ENCODE assay signal across 24 cellular contexts in genomic region chr6:163021054-163021453, GRCh38.
DNase-seq lines count a peak whose midpoint lies in the region; ATAC-seq, FAIRE-seq and TF ChIP-seq lines count a peak whose summit lies in the region.
"Had no signal": no experiment of that assay in that cellular context is flagged by ENCODE, and none has a peak within 500 bp of the region (broad histone marks: within the 10 kb centered on the region; RNA-seq: fewer than 3 reads in every experiment).

No MANE protein-coding gene starts in this region.

- ATAC-seq in HepG2 (peak; percentile 31; the same call in 1 of the 3 replicates), right lobe of liver (no peak), sciatic nerve (peak; percentile 15), aorta (ENCODE audit: low FRiP score) (peak; percentile 54), HG03159 (IDR thresholded peaks at IDR 0.05; ENCODE audit: unreplicated experiment) (no peak), HG03565 (IDR thresholded peaks at IDR 0.05; ENCODE audit: unreplicated experiment) (no peak)
- ATAC-seq: CD8-positive, alpha-beta T cell; GM12878 had no signal

- no TSS peak for BruUV-seq in HepG2 (replicated peaks; lab: Mats Ljungman, UMichigan)

- TF ChIP-seq POLR2A in HepG2 (IDR thresholded peaks at IDR 0.05; ENCODE audit: insufficient read depth in 1 of 2, low read depth in 2 of 2, low read length in 2 of 2), result no peak
- no peak for TF ChIP-seq POLR2A in right lobe of liver (IDR thresholded peaks at IDR 0.05)

- H3K4me3 Mint-ChIP-seq in nephron progenitor cell, result peak overlapping the region; percentile 0
- H3K4me3 Mint-ChIP-seq: B cell; CD8-positive, alpha-beta T cell; HFFc6 had no signal

- FAIRE-seq in HepG2 (lab: Jason Lieb, UNC), result no peak
- FAIRE-seq: A204.1, GM12878, GM18507 had no signal

- no peak overlapping the region for H3K9ac ChIP-seq in HepG2 (ENCODE audit: insufficient read depth, low read depth, low read length)
- H3K9ac ChIP-seq: BLaER1, GM23248 had no signal

- H3K9me3 Mint-ChIP-seq in nephron progenitor cell, result peaks cover 30% of the 10 kb centered on the region

- peaks cover 17% of the 10 kb centered on the region for H3K36me3 Mint-ChIP-seq in nephron progenitor cell (ENCODE audit: low read depth)
- H3K36me3 Mint-ChIP-seq: CD4-positive, CD25-positive, alpha-beta regulatory T cell; CD8-positive, alpha-beta T cell had no signal

- H3K27me3 ChIP-seq in HepG2 (ENCODE audit: control insufficient read depth in 1 of 2, insufficient read depth in 2 of 2, low read length in 2 of 2), result no peaks in the 10 kb centered on the region
- no peaks in the 10 kb centered on the region for H3K27me3 ChIP-seq in right lobe of liver
- H3K27me3 ChIP-seq in aorta (ENCODE audit: control insufficient read depth in 1 of 2, insufficient read depth in 2 of 2, low read length in 1 of 2), result no peaks in the 10 kb centered on the region
- H3K27me3 ChIP-seq: BLaER1 had no signal

- H3K27ac Mint-ChIP-seq in nephron progenitor cell, result peak overlapping the region; percentile 71
- H3K27ac Mint-ChIP-seq: B cell; CD4-positive, CD25-positive, alpha-beta regulatory T cell; CD8-positive, alpha-beta T cell; HFFc6 had no signal

- H3K9me3 ChIP-seq in HepG2 (ENCODE audit: low read length), result peaks cover 33% of the 10 kb centered on the region
- H3K9me3 ChIP-seq in right lobe of liver, result no peaks in the 10 kb centered on the region
- H3K9me3 ChIP-seq in aorta (ENCODE audit: control insufficient read depth, low read length), result no peaks in the 10 kb centered on the region
- H3K9me3 ChIP-seq: Caco-2 had no signal

- POLR2A ChIA-PET in HepG2 (lab: Yijun Ruan, JAX), result no interaction called here

- 3% methylated on average over 5 of the region's 5 CpGs for WGBS in HepG2 (ENCODE audit: low lambda C conversion rate)
- 46% methylated on average over 5 of the region's 5 CpGs for WGBS in right lobe of liver (ENCODE audit: insufficient coverage, low coverage, low lambda C conversion rate, missing lambda C conversion rate)
- WGBS in aorta, 2 donors, result 77 to 82% methylated on average over 5 of the region's 5 CpGs

- intact Hi-C loops in HepG2 (cut with micrococcal nuclease; ENCODE audit: unreplicated experiment), result no loop called here
- intact Hi-C loops in right lobe of liver (cut with DNase I), result no loop called here
- intact Hi-C loops in sciatic nerve (cut with DNase I), result no loop called here
- intact Hi-C loops in aorta (cut with DNase I), result no loop called here

- H3K27ac ChIP-seq in HepG2 (ENCODE audit: extremely low read length, insufficient read depth, low read length) (no peak overlapping the region), right lobe of liver (no peak overlapping the region), aorta (ENCODE audit: low read depth in 1 of 2, low read length in 2 of 2) (no peak overlapping the region)
- H3K27ac ChIP-seq: 22Rv1, BLaER1, C4-2B, GM23248 had no signal

- CTCF ChIA-PET in HepG2 (lab: Yijun Ruan, JAX; ENCODE audit: low intra/inter-chr PET ratio, low total read pairs), result no interaction called here

- TF ChIP-seq CTCF in HepG2 (CRISPR knock-in tag; IDR thresholded peaks at IDR 0.05) (no peak), right lobe of liver (IDR thresholded peaks at IDR 0.05) (no peak), nephron progenitor cell (IDR thresholded peaks at IDR 0.05) (no peak)

- H3K4me2 ChIP-seq in HepG2 (ENCODE audit: low read depth, low read length), result no peak overlapping the region
- H3K4me2 ChIP-seq: BLaER1 had no signal

- H3K4me3 ChIP-seq in HepG2 (replicated peaks in 1 of 3; ENCODE audit: insufficient read depth in 1 of 3, low read depth in 2 of 3, low read length in 3 of 3) (no peak overlapping the region), right lobe of liver (no peak overlapping the region), aorta (ENCODE audit: low read length in 2 of 2) (no peak overlapping the region)
- H3K4me3 ChIP-seq: BLaER1, GM12878, GM23248, HAP-1 had no signal

- peaks cover 7% of the 10 kb centered on the region for H3K27me3 Mint-ChIP-seq in nephron progenitor cell (ENCODE audit: low read depth, poor library complexity)
- H3K27me3 Mint-ChIP-seq: B cell; CD4-positive, CD25-positive, alpha-beta regulatory T cell had no signal

- H3K36me3 ChIP-seq in HepG2 (replicated peaks in 1 of 2; ENCODE audit: control insufficient read depth in 1 of 2, insufficient read depth in 2 of 2, low read length in 2 of 2) (no peaks in the 10 kb centered on the region), right lobe of liver (no peaks in the 10 kb centered on the region), aorta (ENCODE audit: control insufficient read depth in 1 of 2, insufficient read depth in 2 of 2, low read length in 1 of 2) (no peaks in the 10 kb centered on the region)
- H3K36me3 ChIP-seq: BLaER1, HAP-1 had no signal

- TF ChIP-seq EP300 in HepG2 (IDR thresholded peaks at IDR 0.05; ENCODE audit: low read depth in 2 of 2, low read length in 2 of 2), result no peak
- TF ChIP-seq EP300 in HepG2 (CRISPR knock-in tag; IDR thresholded peaks at IDR 0.05; ENCODE audit: borderline replicate concordance), result no peak

- no peak overlapping the region for H2AFZ ChIP-seq in HepG2 (ENCODE audit: low read length)
- H2AFZ ChIP-seq: GM23248 had no signal

- in situ Hi-C loops in HepG2 (cut with HindIII; ENCODE audit: extremely low pct_ligation_motif_present, low pct_unique_long_range_greater_than_20kb), result no loop called here

- DNase-seq in HepG2 (ENCODE audit: low spot score) (no peak), right lobe of liver (no peak), nephron progenitor cell (no peak), sciatic nerve (ENCODE audit: low spot score) (no peak), aorta (no peak), ureter (ENCODE audit: low spot score) (no peak)
- DNase-seq: Caco-2; CD4-positive, CD25-positive, alpha-beta regulatory T cell; CD8-positive, alpha-beta T cell; DMS153; DND-41; GDM1; GM23248; HFFc6 had no signal

- H3K79me2 ChIP-seq in HepG2 (ENCODE audit: insufficient read depth, low read length), result no peaks in the 10 kb centered on the region

- no peaks in the 10 kb centered on the region for H4K20me1 ChIP-seq in HepG2 (ENCODE audit: insufficient read depth, low read length)
- H4K20me1 ChIP-seq: BLaER1 had no signal

- peaks cover 32% of the 10 kb centered on the region for H3K4me1 Mint-ChIP-seq in nephron progenitor cell
- H3K4me1 Mint-ChIP-seq: B cell; CD4-positive, CD25-positive, alpha-beta regulatory T cell had no signal

- no peak for TF ChIP-seq RAD21 in HepG2 (CRISPR knock-in tag; IDR thresholded peaks at IDR 0.05)

- H3K4me1 ChIP-seq in HepG2 (ENCODE audit: insufficient read depth, low read length), result no peaks in the 10 kb centered on the region
- H3K4me1 ChIP-seq in right lobe of liver, result no peaks in the 10 kb centered on the region
- no peaks in the 10 kb centered on the region for H3K4me1 ChIP-seq in aorta (ENCODE audit: control insufficient read depth in 1 of 2, insufficient read depth in 2 of 2, low read length in 2 of 2)
- H3K4me1 ChIP-seq: BLaER1, Caco-2, HAP-1 had no signal

TF ChIP-seq in HepG2, 621 proteins besides CTCF, POLR2A, EP300 and RAD21:
- TF ChIP-seq AKNA (CRISPR knock-in tag; IDR thresholded peaks at IDR 0.05; ENCODE audit: borderline replicate concordance), result no peak
- TF ChIP-seq CEBPB (IDR thresholded peaks at IDR 0.05; ENCODE audit: borderline replicate concordance, low read depth, low read length), result peak; percentile 28; the same call in 1 of the 2 replicates
TF ChIP-seq in HepG2: peak in this region for 1.

Comparison
In these comparisons a context has a peak if more than half of its experiments do, and no peak if none do; other contexts are left out.
1. ATAC-seq: peak in HepG2 (single experiment), sciatic nerve (single experiment) and aorta (single experiment); none in right lobe of liver (0 of 4), HG03159 (single experiment) and HG03565 (single experiment).